Comparison of ENCODE assay signal across 8 cellular contexts in genomic region chr11:126132319-126132718, GRCh38.
DNase-seq lines count a peak whose midpoint lies in the region; ATAC-seq and TF ChIP-seq lines count a peak whose summit lies in the region.

No MANE protein-coding gene starts in this region.

- H3K36me3 ChIP-seq in testis (ENCODE audit: low read depth, missing control alignments) = no peaks in the 10 kb centered on the region

- no peak overlapping the region for H3K4me3 ChIP-seq in astrocyte of the cerebellum (ENCODE audit: low read depth, low read length)
- no peak overlapping the region for H3K4me3 ChIP-seq in testis

- ATAC-seq in GM21825 (IDR thresholded peaks at IDR 0.05; ENCODE audit: unreplicated experiment) = no peak

- 38 to 54% methylated on average over 3 of the region's 3 CpGs for whole genome bisulfite sequencing in testis, 2 donors

- peaks cover 33% of the 10 kb centered on the region for H3K4me1 ChIP-seq in testis

- no peak for TF ChIP-seq CTCF in astrocyte of the cerebellum (IDR thresholded peaks at IDR 0.05; ENCODE audit: low read depth, low read length, missing control alignments)
- no peak for TF ChIP-seq CTCF in testis (IDR thresholded peaks at IDR 0.05)

- no peaks in the 10 kb centered on the region for H3K9me3 ChIP-seq in testis

- peak; percentile 18 for DNase-seq in NCI-H1092 treated with DMSO at 0.1 percent for 48 hours (lab: John Stamatoyannopoulos, UW)
- no peak for DNase-seq in NCI-H1092 (lab: John Stamatoyannopoulos, UW)
- peak; percentile 57 for DNase-seq in astrocyte of the cerebellum (ENCODE audit: low read depth)
- DNase-seq in islet precursor cell = peak; percentile 83
- DNase-seq in testis = peak; percentile 68
- no peak for DNase-seq in activated effector memory CD4-positive, alpha-beta T cell treated with Interleukin-2 at 50 U/mL for 16 hours
- DNase-seq in SKM-1 (lab: John Stamatoyannopoulos, UW; ENCODE audit: unreplicated experiment) = no peak

- in situ Hi-C loops in astrocyte of the cerebellum (cut with HindIII; ENCODE audit: low sequenced_read_pairs) = no loop called here

- intact Hi-C loops in testis (cut with DNase I; ENCODE audit: low total_unique reads) = no loop called here

- TF ChIP-seq POLR2A in testis (IDR thresholded peaks at IDR 0.05) = no peak

- H3K27me3 ChIP-seq in testis = no peaks in the 10 kb centered on the region

- H3K27ac ChIP-seq in testis = no peak overlapping the region

Comparison
In these comparisons a context has a peak if more than half of its experiments do, and no peak if none do; other contexts are left out.
1. DNase-seq: peak in NCI-H1092 treated with DMSO at 0.1 percent for 48 hours (single experiment), astrocyte of the cerebellum (single experiment), islet precursor cell (single experiment) and testis (single experiment); none in NCI-H1092 (single experiment), activated effector memory CD4-positive, alpha-beta T cell treated with Interleukin-2 at 50 U/mL for 16 hours (single experiment) and SKM-1 (single experiment).